30 cellular contexts compared by ENCODE assay signal in the genomic region with DNA sequence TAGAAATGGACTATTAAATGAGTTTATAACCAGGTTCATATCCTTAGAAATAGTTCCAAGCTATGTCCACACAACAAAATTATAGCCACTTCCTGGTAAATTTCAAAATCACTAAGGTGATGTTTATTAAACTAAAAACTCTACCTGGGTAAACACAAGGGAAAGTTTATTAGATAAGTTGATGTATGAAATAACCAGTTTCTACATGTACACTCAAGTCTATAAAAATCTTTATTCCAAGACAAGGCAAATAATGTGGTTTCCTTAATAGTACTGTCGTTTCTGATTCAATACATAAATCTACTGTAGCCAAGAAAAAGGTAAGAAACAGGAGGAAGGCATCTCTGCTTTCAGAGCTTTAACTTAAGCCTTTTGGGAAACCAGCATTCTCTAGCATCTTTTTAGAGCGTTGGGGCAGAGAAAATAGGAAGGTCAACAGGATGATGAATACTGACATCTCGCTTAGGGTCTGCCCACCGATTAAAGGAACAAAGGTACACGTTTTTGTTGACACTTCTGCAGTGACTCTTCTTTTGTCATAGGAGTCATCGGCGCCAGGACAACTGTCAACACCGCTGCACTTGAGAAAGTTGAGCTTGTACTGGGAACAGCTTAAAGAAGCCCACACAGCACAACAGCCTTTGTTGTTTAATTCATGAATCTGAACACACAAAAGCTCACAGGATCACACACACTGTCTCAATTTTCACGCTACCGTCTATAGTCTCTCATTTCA.
DNase-seq lines count a peak whose midpoint lies in the region; ATAC-seq, FAIRE-seq and TF ChIP-seq lines count a peak whose summit lies in the region.
"Had no signal": no experiment of that assay in that cellular context is flagged by ENCODE, and none has a peak within 500 bp of the region (broad histone marks: within the 10 kb centered on the region; RNA-seq: fewer than 3 reads in every experiment).

No MANE protein-coding gene starts in this region.

- H3K4me2 ChIP-seq in astrocyte (ENCODE audit: low read length), result peak overlapping the region; percentile 80

- ATAC-seq in naive thymus-derived CD8-positive, alpha-beta T cell, result no peak
- no peak for ATAC-seq in HG03354 (IDR thresholded peaks at IDR 0.05; ENCODE audit: poor library complexity, severe bottlenecking, unreplicated experiment)
- ATAC-seq: activated naive CD4-positive, alpha-beta T cell treated with anti-CD3 and anti-CD28 coated beads, Interleukin-2, amount 50 U/mL, for 72 hours; natural killer cell treated with Interleukin-12 subunit alpha and Interleukin-12 subunit beta and Interleukin-15 and Interleukin-18, amount 100 ng/mL, for 72 hours had no signal

- no peaks in the 10 kb centered on the region for H3K79me2 ChIP-seq in astrocyte (ENCODE audit: insufficient read depth, low read length)

- H3K4me3 Mint-ChIP-seq in astrocyte (ENCODE audit: unreplicated experiment), result no peak overlapping the region
- H3K4me3 Mint-ChIP-seq in naive thymus-derived CD8-positive, alpha-beta T cell, result no peak overlapping the region
- H3K4me3 Mint-ChIP-seq: CD4-positive, alpha-beta T cell; natural killer cell treated with Interleukin-12 subunit alpha and Interleukin-12 subunit beta and Interleukin-15 and Interleukin-18, amount 100 ng/mL, for 72 hours; T-helper 2 cell treated with Interferon-gamma antibody and Interleukin-4, amounts not matched to agents 5 μg/mL and 100 μg/mL, for 36 hours had no signal

- H3K27me3 ChIP-seq in astrocyte (ENCODE audit: insufficient read depth, low read length) (no peaks in the 10 kb centered on the region), tibial nerve (no peaks in the 10 kb centered on the region)
- H3K27me3 ChIP-seq: esophagus squamous epithelium, ovary had no signal

- no peak overlapping the region for H3K9ac ChIP-seq in astrocyte (ENCODE audit: low read length)

- H2AFZ ChIP-seq in astrocyte (ENCODE audit: low read depth, low read length), result peak overlapping the region; percentile 73

- TF ChIP-seq CTCF in LNCaP clone FGC (IDR thresholded peaks at IDR 0.05; ENCODE audit: control insufficient read depth, extremely low read depth, insufficient read depth) (no peak), astrocyte (IDR thresholded peaks at IDR 0.05; ENCODE audit: insufficient read depth, low read depth, low read length) (no peak), tibial nerve (IDR thresholded peaks at IDR 0.05) (no peak)

- FAIRE-seq in astrocyte (lab: Jason Lieb, UNC), result no peak
- FAIRE-seq: endometrium, frontal cortex, GM12891 had no signal

- H3K27ac ChIP-seq in astrocyte (ENCODE audit: low read depth, low read length) (no peak overlapping the region), tibial nerve (no peak overlapping the region)
- H3K27ac ChIP-seq: esophagus squamous epithelium, HL-60, ovary had no signal

- TF ChIP-seq EP300 in tibial nerve (IDR thresholded peaks at IDR 0.05), result no peak

- H3K9me3 ChIP-seq in astrocyte (ENCODE audit: insufficient read depth, low read depth, low read length), result no peaks in the 10 kb centered on the region
- peaks cover 0 to 5% (median 0%) of the 10 kb centered on the region in 4 donors for H3K9me3 ChIP-seq in tibial nerve
- H3K9me3 ChIP-seq: esophagus squamous epithelium, ovary had no signal

- no peaks in the 10 kb centered on the region for H3K4me1 ChIP-seq in astrocyte (ENCODE audit: insufficient read depth, low read length)
- no peaks in the 10 kb centered on the region for H3K4me1 ChIP-seq in tibial nerve
- H3K4me1 ChIP-seq: esophagus squamous epithelium had no signal

- H3K27me3 Mint-ChIP-seq in astrocyte (ENCODE audit: low read depth, unreplicated experiment), result peaks cover 2% of the 10 kb centered on the region
- peaks cover 0 to 4% (median 0%) of the 10 kb centered on the region in 5 donors for H3K27me3 Mint-ChIP-seq in naive thymus-derived CD8-positive, alpha-beta T cell
- H3K27me3 Mint-ChIP-seq: CD4-positive, alpha-beta T cell; natural killer cell treated with Interleukin-12 subunit alpha and Interleukin-12 subunit beta and Interleukin-15 and Interleukin-18, amount 100 ng/mL, for 72 hours had no signal

- no peak overlapping the region for H3K27ac Mint-ChIP-seq in astrocyte (ENCODE audit: unreplicated experiment)
- H3K27ac Mint-ChIP-seq in naive thymus-derived CD8-positive, alpha-beta T cell, result no peak overlapping the region
- H3K27ac Mint-ChIP-seq: activated naive CD4-positive, alpha-beta T cell treated with anti-CD3 and anti-CD28 coated beads, Interleukin-2, amount 50 U/mL, for 72 hours; CD4-positive, alpha-beta T cell; H9; natural killer cell treated with Interleukin-12 subunit alpha and Interleukin-12 subunit beta and Interleukin-15 and Interleukin-18, amount 100 ng/mL, for 72 hours; T-helper 2 cell treated with Interferon-gamma antibody and Interleukin-4, amounts not matched to agents 5 μg/mL and 100 μg/mL, for 36 hours had no signal

- no peaks in the 10 kb centered on the region for H3K4me1 Mint-ChIP-seq in astrocyte (ENCODE audit: low read depth, unreplicated experiment)
- H3K4me1 Mint-ChIP-seq in naive thymus-derived CD8-positive, alpha-beta T cell, result no peaks in the 10 kb centered on the region

- POLR2A ChIA-PET in naive thymus-derived CD8-positive, alpha-beta T cell (lab: Charles Lee), result no interaction called here

- H4K20me1 ChIP-seq in astrocyte (ENCODE audit: insufficient read depth, low read length), result no peaks in the 10 kb centered on the region

- DNase-seq in NCI-H2107 treated with DMSO at 0.1 percent for 48 hours (lab: John Stamatoyannopoulos, UW; ENCODE audit: unreplicated experiment) (peak; percentile 3), NCI-H2107 (lab: John Stamatoyannopoulos, UW) (no peak), LNCaP clone FGC (ENCODE audit: low read depth) (peak; percentile 89), astrocyte (ENCODE audit: low read depth) (no peak), retina (peak; percentile 5), tibial nerve (ENCODE audit: low spot score in 2 of 2) (no peak)
- DNase-seq in naive thymus-derived CD8-positive, alpha-beta T cell, result no peak
- DNase-seq: activated CD4-positive, alpha-beta T cell treated with anti-CD3 and anti-CD28 coated beads for 4 hours; activated CD8-positive, alpha-beta memory T cell treated with anti-CD3 and anti-CD28 coated beads for 24 hours; activated effector memory CD4-positive, alpha-beta T cell treated with Interleukin-2 at 50 U/mL for 16 hours; AML-193; amygdala; CD4-positive, alpha-beta T cell; esophagus squamous epithelium; H9; Karpas-422; NCI-H1436 treated with DMSO at 0.1 percent for 48 hours; ovary; SIG-M5; stimulated activated CD4-positive, alpha-beta T cell treated with anti-CD3 and anti-CD28 coated beads, Interleukin-1b, Interleukin-23, amount 100 ng/mL, for 48 hours; stimulated activated naive CD4-positive, alpha-beta T cell treated with Interleukin-2 at 50 U/mL for 16 hours had no signal

- no peaks in the 10 kb centered on the region for H3K36me3 ChIP-seq in astrocyte (ENCODE audit: insufficient read depth, low read length)
- H3K36me3 ChIP-seq in tibial nerve, result no peaks in the 10 kb centered on the region
- H3K36me3 ChIP-seq: esophagus squamous epithelium, ovary had no signal

- H3K9me3 Mint-ChIP-seq in astrocyte (ENCODE audit: unreplicated experiment), result no peaks in the 10 kb centered on the region
- H3K9me3 Mint-ChIP-seq in naive thymus-derived CD8-positive, alpha-beta T cell, result peaks cover 0 to 10% (median 0%) of the 10 kb centered on the region in 9 donors
- H3K9me3 Mint-ChIP-seq: H9; natural killer cell treated with Interleukin-12 subunit alpha and Interleukin-12 subunit beta and Interleukin-15 and Interleukin-18, amount 100 ng/mL, for 72 hours; T-helper 2 cell treated with Interferon-gamma antibody and Interleukin-4, amounts not matched to agents 5 μg/mL and 100 μg/mL, for 36 hours had no signal

- TF ChIP-seq POLR2A in tibial nerve (IDR thresholded peaks at IDR 0.05), result no peak

- H3K36me3 Mint-ChIP-seq in astrocyte (ENCODE audit: low read depth, unreplicated experiment), result no peaks in the 10 kb centered on the region
- H3K36me3 Mint-ChIP-seq in naive thymus-derived CD8-positive, alpha-beta T cell, result no peaks in the 10 kb centered on the region
- H3K36me3 Mint-ChIP-seq: activated naive CD4-positive, alpha-beta T cell treated with anti-CD3 and anti-CD28 coated beads, Interleukin-2, amount 50 U/mL, for 72 hours; natural killer cell treated with Interleukin-12 subunit alpha and Interleukin-12 subunit beta and Interleukin-15 and Interleukin-18, amount 100 ng/mL, for 72 hours had no signal

- 70 to 72% methylated on average over 10 of the region's 10 CpGs for WGBS in tibial nerve, 2 donors

- peak overlapping the region; percentile 17 for H3K4me3 ChIP-seq in LNCaP clone FGC (ENCODE audit: low read depth, low read length)
- no peak overlapping the region for H3K4me3 ChIP-seq in astrocyte (ENCODE audit: insufficient read depth, low read depth, low read length)
- no peak overlapping the region for H3K4me3 ChIP-seq in tibial nerve
- H3K4me3 ChIP-seq: lung, ovary had no signal

Comparison
In these comparisons a context has a peak if more than half of its experiments do, and no peak if none do; other contexts are left out.
1. DNase-seq: peak in NCI-H2107 treated with DMSO at 0.1 percent for 48 hours (single experiment), LNCaP clone FGC (single experiment) and retina (single experiment); none in NCI-H2107 (single experiment), astrocyte (single experiment), naive thymus-derived CD8-positive, alpha-beta T cell (0 of 10) and tibial nerve (0 of 2).